Comparison of ENCODE assay signal across 8 cellular contexts in the genomic region with DNA sequence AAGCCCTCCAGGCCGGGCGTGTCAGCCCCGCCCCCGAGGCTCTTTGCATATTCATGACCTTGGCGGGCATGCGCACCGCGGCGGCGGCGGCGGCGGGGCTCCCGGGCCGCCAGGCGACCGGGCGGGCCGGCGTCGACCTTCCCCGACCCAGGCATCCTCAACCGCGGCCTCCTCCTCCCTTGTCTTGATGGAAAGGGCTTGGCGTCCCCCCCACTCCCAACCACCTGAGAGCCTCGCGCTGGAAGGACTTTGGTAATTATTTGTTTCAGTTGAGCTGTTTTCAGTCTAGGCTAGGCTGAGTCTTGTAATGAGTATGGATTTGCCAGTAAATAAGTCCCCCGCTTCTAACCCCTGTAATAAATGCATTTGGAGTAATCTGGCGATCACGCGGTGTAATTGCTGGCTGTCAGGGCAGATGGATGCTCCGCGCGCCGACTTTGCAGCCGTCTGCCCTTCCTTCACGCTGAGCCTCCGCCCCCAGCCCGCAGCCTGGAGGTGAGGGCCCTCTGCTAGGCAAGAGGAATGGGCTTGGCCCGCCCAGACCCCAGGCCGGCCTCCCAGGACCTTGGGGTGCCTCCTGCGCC. TPM values are rescaled to one million over a fixed set of nuclear protein-coding genes. Genes with fewer than 3 reads are reported as not detected.
A peak's percentile ranks its signal among the peaks of the same experiment; 100 is the strongest.
DNase-seq lines count a peak whose midpoint lies in the region; ATAC-seq and TF ChIP-seq lines count a peak whose summit lies in the region.

No MANE protein-coding gene starts in this region.

- BruUV-seq in IMR-90 (replicated peaks; lab: Mats Ljungman, UMichigan), result no TSS peak

- H3K79me1 ChIP-seq in IMR-90 (ENCODE audit: low read depth in 1 of 2, low read length in 2 of 2), result no peaks in the 10 kb centered on the region

- intact Hi-C loops in IMR-90 (cut with micrococcal nuclease), result no loop called here

- peak overlapping the region; percentile 78 for H3K9ac ChIP-seq in IMR-90 (ENCODE audit: low read depth, low read length)

- H4K91ac ChIP-seq in IMR-90 (ENCODE audit: insufficient read depth, low read depth, low read length), result peak overlapping the region; percentile 83; the same call in 1 of the 2 replicates

- peak overlapping the region; percentile 58 for H3K4me3 ChIP-seq in CD8-positive, alpha-beta memory T cell (ENCODE audit: low read length)
- peak overlapping the region; percentile 56 for H3K4me3 ChIP-seq in IMR-90 (ENCODE audit: insufficient read depth, low read depth, low read length)

- TF ChIP-seq CTCF in IMR-90 (conservative IDR thresholded peaks at IDR 0.05; ENCODE audit: low read depth, low read length), result no peak
- no peak for TF ChIP-seq CTCF in mesothelial cell of epicardium (IDR thresholded peaks at IDR 0.05; ENCODE audit: unreplicated experiment)

- H3K9me3 Mint-ChIP-seq in CD8-positive, alpha-beta memory T cell, result peaks cover 0 to 3% (median 0%) of the 10 kb centered on the region in 5 donors
- H3K9me3 Mint-ChIP-seq in mesothelial cell of epicardium, result no peaks in the 10 kb centered on the region

- H2AFZ ChIP-seq in IMR-90 (replicated peaks; ENCODE audit: low read length, poor library complexity), result peak overlapping the region; percentile 97

- peak; percentile 94 for ATAC-seq in IMR-90 (ENCODE audit: low read depth)
- no peak for ATAC-seq in GM18873 (IDR thresholded peaks at IDR 0.05; ENCODE audit: low FRiP score, unreplicated experiment)

- H3K56ac ChIP-seq in IMR-90 (ENCODE audit: extremely low read depth, insufficient read depth, low read length), result no peak overlapping the region

- H2BK5ac ChIP-seq in IMR-90 (ENCODE audit: low read depth, low read length, poor library complexity, severe bottlenecking), result no peak overlapping the region

- 27% methylated on average over 14 of the region's 42 CpGs; no CpG with 5 or more reads in 1 of the 2 experiments for WGBS in IMR-90 (ENCODE audit: extremely low coverage in 2 of 2, insufficient read length in 1 of 2), 2 experiments

- no peak overlapping the region for H2BK20ac ChIP-seq in IMR-90 (ENCODE audit: low read depth, low read length)

- no peak for TF ChIP-seq RAD21 in IMR-90 (IDR thresholded peaks at IDR 0.05; ENCODE audit: low read length)

- POLR2A ChIA-PET in CD8-positive, alpha-beta memory T cell (lab: Charles Lee), result no interaction called here
- POLR2A ChIA-PET in IMR-90 (lab: Charles Lee; ENCODE audit: unreplicated experiment), result no interaction called here

- H3K4me3 Mint-ChIP-seq in CD8-positive, alpha-beta memory T cell, result peak overlapping the region; percentile 45 to 89 (median 82)
- H3K4me3 Mint-ChIP-seq in mesothelial cell of epicardium, result peak overlapping the region; percentile 70

- peak overlapping the region; percentile 99 for H3K14ac ChIP-seq in IMR-90 (replicated peaks; ENCODE audit: low read depth, low read length)

- H3K4me2 ChIP-seq in IMR-90 (ENCODE audit: low read depth, low read length), result peak overlapping the region; percentile 97

- DNase-seq in CD8-positive, alpha-beta memory T cell, result peak; percentile 32 to 60 (median 48)
- DNase-seq in IMR-90 (no peak), dermis blood vessel endothelial cell (peak; percentile 54), mesothelial cell of epicardium (ENCODE audit: low spot score in 2 of 2, unreplicated experiment in 2 of 2) (peak in 1 of 2 experiments; percentile 61), H4 (ENCODE audit: low spot score) (no peak)
- peak; percentile 36 to 39 for DNase-seq in activated CD4-positive, alpha-beta T cell treated with anti-CD3 and anti-CD28 coated beads for 4 hours
- DNase-seq in stimulated activated CD8-positive, alpha-beta memory T cell treated with anti-CD3 and anti-CD28 coated beads, Interleukin-2, amount 100 ng/mL, for 48 hours (ENCODE audit: low read depth in 2 of 2), result peak; percentile 53 to 57

- peaks cover 0 to 5% (median 0%) of the 10 kb centered on the region in 3 donors for H3K36me3 Mint-ChIP-seq in CD8-positive, alpha-beta memory T cell
- no peaks in the 10 kb centered on the region for H3K36me3 Mint-ChIP-seq in mesothelial cell of epicardium

- in situ Hi-C loops in IMR-90 (cut with MboI; ENCODE audit: low sequenced_read_pairs), result no loop called here

- peak overlapping the region; percentile 90; the same call in 1 of the 2 replicates for H3K23ac ChIP-seq in IMR-90 (ENCODE audit: low read depth, low read length)

- peaks cover 3% of the 10 kb centered on the region; the same call in 1 of the 2 replicates for H3K9me1 ChIP-seq in IMR-90 (ENCODE audit: insufficient read depth, low read length)

- peak overlapping the region; percentile 54; the same call in 1 of the 2 replicates for H4K5ac ChIP-seq in IMR-90 (ENCODE audit: low read depth, low read length)

- H3K27me3 ChIP-seq in CD8-positive, alpha-beta memory T cell (ENCODE audit: insufficient read depth, low read length, poor library complexity, severe bottlenecking), result peaks cover 6% of the 10 kb centered on the region
- peaks cover 4% of the 10 kb centered on the region; the same call in 1 of the 2 replicates for H3K27me3 ChIP-seq in IMR-90 (ENCODE audit: control insufficient read depth, insufficient read depth, low read length)

- H4K8ac ChIP-seq in IMR-90 (ENCODE audit: low read depth in 2 of 2, low read length in 2 of 2), result peak overlapping the region; percentile 25 to 92; a peak in 3 of 4 replicates

- H3K4ac ChIP-seq in IMR-90 (ENCODE audit: low read depth, low read length), result peak overlapping the region; percentile 93

- no peaks in the 10 kb centered on the region; the same call in 1 of the 2 replicates for H4K20me1 ChIP-seq in IMR-90 (ENCODE audit: insufficient read depth, low read length)

- H3K27ac ChIP-seq in CD8-positive, alpha-beta memory T cell (ENCODE audit: low read depth, low read length), result no peak overlapping the region
- H3K27ac ChIP-seq in IMR-90 (ENCODE audit: insufficient read depth, low read length), result no peak overlapping the region; the same call in 1 of the 2 replicates

- peak overlapping the region in 1 of 8 donors; percentile 85 for H3K27ac Mint-ChIP-seq in CD8-positive, alpha-beta memory T cell
- peak overlapping the region; percentile 81 for H3K27ac Mint-ChIP-seq in mesothelial cell of epicardium

- peak overlapping the region; percentile 38; the same call in 1 of the 3 replicates for H2BK15ac ChIP-seq in IMR-90 (ENCODE audit: low read depth, low read length)

- peak overlapping the region; percentile 80; the same call in 1 of the 2 replicates for H2BK120ac ChIP-seq in IMR-90 (ENCODE audit: low read depth, low read length)

- H3K18ac ChIP-seq in IMR-90 (ENCODE audit: low read depth, low read length), result peak overlapping the region; percentile 55; the same call in 1 of the 2 replicates

- H3K9me3 ChIP-seq in CD8-positive, alpha-beta memory T cell (ENCODE audit: low read length), result no peaks in the 10 kb centered on the region
- H3K9me3 ChIP-seq in IMR-90 (ENCODE audit: control insufficient read depth, insufficient read depth, low read length), result no peaks in the 10 kb centered on the region

- CTCF ChIA-PET in CD8-positive, alpha-beta memory T cell (lab: Charles Lee), result no interaction called here
- CTCF ChIA-PET in IMR-90 (lab: Yijun Ruan, JAX), result no interaction called here

- peaks cover 17 to 22% of the 10 kb centered on the region in 2 donors for H3K27me3 Mint-ChIP-seq in CD8-positive, alpha-beta memory T cell
- H3K27me3 Mint-ChIP-seq in mesothelial cell of epicardium (ENCODE audit: low read depth), result peaks cover 21% of the 10 kb centered on the region

- H2AK9ac ChIP-seq in IMR-90 (replicated peaks; ENCODE audit: low read depth, low read length, poor library complexity), result peak overlapping the region; percentile 85

- H2AK5ac ChIP-seq in IMR-90 (ENCODE audit: low read depth, low read length), result no peak overlapping the region

- H3K4me1 ChIP-seq in CD8-positive, alpha-beta memory T cell (ENCODE audit: insufficient read depth, low read length), result peaks cover 10% of the 10 kb centered on the region
- peaks cover 3% of the 10 kb centered on the region; the same call in 1 of the 2 replicates for H3K4me1 ChIP-seq in IMR-90 (ENCODE audit: control insufficient read depth, insufficient read depth, low read length)

- TF ChIP-seq POLR2A in IMR-90 (IDR thresholded peaks at IDR 0.05; ENCODE audit: low read depth, low read length), result no peak

- peaks cover 7 to 15% (median 11%) of the 10 kb centered on the region in 3 donors for H3K4me1 Mint-ChIP-seq in CD8-positive, alpha-beta memory T cell
- H3K4me1 Mint-ChIP-seq in mesothelial cell of epicardium, result peaks cover 25% of the 10 kb centered on the region

- no peaks in the 10 kb centered on the region for H3K36me3 ChIP-seq in CD8-positive, alpha-beta memory T cell (ENCODE audit: insufficient read depth, low read length)
- H3K36me3 ChIP-seq in IMR-90 (ENCODE audit: control insufficient read depth, insufficient read depth, low read length), result no peaks in the 10 kb centered on the region

- dilution Hi-C loops in IMR-90 (cut with HindIII; ENCODE audit: low sequenced_read_pairs, unreplicated experiment), result no loop called here

TF ChIP-seq in IMR-90, 13 proteins besides CTCF, POLR2A, EP300 and RAD21 (continues in another document):
- TF ChIP-seq BHLHE40 (IDR thresholded peaks at IDR 0.05; ENCODE audit: low read depth, low read length), result no peak
- TF ChIP-seq, protein P1, sequence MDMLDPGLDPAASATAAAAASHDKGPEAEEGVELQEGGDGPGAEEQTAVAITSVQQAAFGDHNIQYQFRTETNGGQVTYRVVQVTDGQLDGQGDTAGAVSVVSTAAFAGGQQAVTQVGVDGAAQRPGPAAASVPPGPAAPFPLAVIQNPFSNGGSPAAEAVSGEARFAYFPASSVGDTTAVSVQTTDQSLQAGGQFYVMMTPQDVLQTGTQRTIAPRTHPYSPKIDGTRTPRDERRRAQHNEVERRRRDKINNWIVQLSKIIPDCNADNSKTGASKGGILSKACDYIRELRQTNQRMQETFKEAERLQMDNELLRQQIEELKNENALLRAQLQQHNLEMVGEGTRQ (IDR thresholded peaks at IDR 0.05; ENCODE audit: low read depth, low read length), result no peak
- no peak for TF ChIP-seq FOS (IDR thresholded peaks at IDR 0.05; ENCODE audit: low read depth, low read length)

RNA-seq across cellular contexts. Expression of a gene that starts 25.2 kb away (rescaled TPM):
- total RNA-seq in CD8-positive, alpha-beta memory T cell, result not detected
- polyA plus RNA-seq in CD8-positive, alpha-beta memory T cell, result not detected
- under 0.01 TPM in 2 replicates for total RNA-seq in IMR-90 (2012; rRNA removed)
- 0.07 TPM in 1 of 2 replicates, not detected in the other for polyA plus RNA-seq in IMR-90 (2012; rRNA removed)
- 0.08 TPM in 1 of 2 replicates, not detected in the other for polyA plus RNA-seq in IMR-90 (2012; cell fraction: cytosol; rRNA removed)
- 0.02 and 0.05 TPM in 2 replicates for polyA plus RNA-seq in IMR-90 (2012; cell fraction: nucleus; rRNA removed; ENCODE audit: low replicate concordance)
- total RNA-seq in dermis blood vessel endothelial cell, result not detected in 2 replicates
- 7.1 to 7.9 TPM (median 7.3 TPM) in 3 replicates for total RNA-seq in mesothelial cell of epicardium
- total RNA-seq in H4 (2014; rRNA removed; shearing (Covaris generic)), result 0.80 and 1.4 TPM in 2 replicates

Comparison
In these comparisons a context has a peak if more than half of its experiments do, and no peak if none do; other contexts are left out.
1. DNase-seq: peak in CD8-positive, alpha-beta memory T cell (5 of 5), activated CD4-positive, alpha-beta T cell treated with anti-CD3 and anti-CD28 coated beads for 4 hours (2 of 2), dermis blood vessel endothelial cell (single experiment) and stimulated activated CD8-positive, alpha-beta memory T cell treated with anti-CD3 and anti-CD28 coated beads, Interleukin-2, amount 100 ng/mL, for 48 hours (2 of 2); none in IMR-90 (single experiment) and H4 (single experiment).